Comparison of ENCODE assay signal across 1 cellular context in genomic region chr21:38915546-38915945, GRCh38.
TF ChIP-seq lines count a peak whose summit lies in the region.

No MANE protein-coding gene starts in this region.

TF ChIP-seq in IMR-90, 13 proteins besides CTCF, POLR2A, EP300 and RAD21 (continued from another document):
- TF ChIP-seq USF2 (IDR thresholded peaks at IDR 0.05; ENCODE audit: low read depth, low read length) (no peak), RFX5 (IDR thresholded peaks at IDR 0.05; ENCODE audit: low read depth, low read length) (no peak), MAZ (IDR thresholded peaks at IDR 0.05; ENCODE audit: borderline replicate concordance, low read depth, low read length) (no peak), CHD1 (IDR thresholded peaks at IDR 0.05; ENCODE audit: low read depth, low read length) (no peak), RCOR1 (IDR thresholded peaks at IDR 0.05; ENCODE audit: insufficient replicate concordance, low read length) (no peak), MAFK (IDR thresholded peaks at IDR 0.05; ENCODE audit: low read depth, low read length) (no peak), BHLHE40 (IDR thresholded peaks at IDR 0.05; ENCODE audit: low read depth, low read length) (no peak), ELK1 (IDR thresholded peaks at IDR 0.05; ENCODE audit: borderline replicate concordance, low read depth, low read length) (no peak), MXI1 (IDR thresholded peaks at IDR 0.05; ENCODE audit: borderline replicate concordance, low read depth, low read length) (no peak)
